ENCODE assay signal across 8 cellular contexts in the genomic region with DNA sequence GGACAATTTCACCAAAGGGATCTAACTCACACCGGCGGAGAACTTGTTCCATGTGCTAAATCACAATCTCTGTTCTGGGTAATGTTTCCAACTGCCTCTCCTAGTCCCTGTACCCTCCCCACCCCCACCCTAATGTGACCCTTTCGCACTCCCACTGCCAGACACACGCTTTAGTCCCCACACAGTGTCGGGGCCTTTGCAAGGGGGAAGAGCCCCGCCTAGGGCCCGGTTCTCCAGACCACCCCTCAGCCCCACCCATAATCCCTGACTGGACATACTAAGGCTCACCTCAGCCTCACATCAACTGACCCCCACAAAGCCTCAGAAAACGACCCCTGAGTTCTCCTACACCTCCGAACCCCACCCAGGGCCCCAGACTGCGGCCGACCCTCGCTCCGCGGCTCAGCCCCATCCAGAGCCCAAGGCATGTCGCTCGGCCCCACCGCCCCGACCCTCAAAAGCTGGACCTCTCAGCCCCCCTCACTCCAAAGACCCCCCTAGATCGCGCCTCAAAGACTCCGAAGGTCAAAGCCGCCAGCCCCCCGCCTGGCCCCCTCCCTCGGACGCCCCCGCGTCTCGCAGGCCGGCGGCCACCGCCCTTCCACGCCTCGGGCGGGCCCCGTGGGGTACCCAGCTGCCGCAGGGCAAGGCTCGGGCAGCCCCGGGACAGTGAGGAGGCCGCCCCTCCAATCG.
DNase-seq lines count a peak whose midpoint lies in the region; ATAC-seq and TF ChIP-seq lines count a peak whose summit lies in the region.

No MANE protein-coding gene starts in this region.

- H4K20me1 ChIP-seq in mammary epithelial cell (ENCODE audit: insufficient read depth, low read length): peaks cover 6% of the 10 kb centered on the region

- H3K4me1 ChIP-seq in Peyer's patch (peaks cover 0 to 21% (median 4%) of the 10 kb centered on the region in 4 donors), mammary epithelial cell (ENCODE audit: insufficient read depth, low read length) (peaks cover 17% of the 10 kb centered on the region)

- peaks cover 53% of the 10 kb centered on the region for H3K79me2 ChIP-seq in mammary epithelial cell (ENCODE audit: insufficient read depth, low read length)

- peak overlapping the region; percentile 87 to 98 (median 93) for H3K27ac ChIP-seq in Peyer's patch
- peak overlapping the region; percentile 93 for H3K27ac ChIP-seq in mammary epithelial cell (ENCODE audit: insufficient read depth, low read depth, low read length)
- H3K27ac ChIP-seq in layer of hippocampus (ENCODE audit: low read depth, low read length): peak overlapping the region; percentile 99

- CTCF ChIA-PET in mammary epithelial cell (lab: Charles Lee; ENCODE audit: low non-redundant PET): interaction anchor here (0.9 to 1.2 kb wide), 2 partner anchors 63 to 75 kb away, joined by 4 to 10 read pairs; no protein-coding TSS in a partner anchor

- H2AFZ ChIP-seq in mammary epithelial cell (ENCODE audit: low read depth, low read length): peak overlapping the region; percentile 93

- TF ChIP-seq POLR2A in Peyer's patch (IDR thresholded peaks at IDR 0.05): no peak

- H3K4me2 ChIP-seq in mammary epithelial cell (ENCODE audit: insufficient read depth, low read depth, low read length): peak overlapping the region; percentile 85

- dilution Hi-C loops in mammary epithelial cell (cut with HindIII; ENCODE audit: low sequenced_read_pairs): no loop called here

- intact Hi-C loops in mammary epithelial cell (cut with micrococcal nuclease): loop anchor here (1.0 to 5.0 kb wide), 5 partner anchors 34 to 96 kb away; no protein-coding TSS in a partner anchor

- peak overlapping the region; percentile 96 for H3K4me3 Mint-ChIP-seq in stimulated activated naive CD8-positive, alpha-beta T cell treated with anti-CD3 and anti-CD28 coated beads, Interleukin-15, Interleukin-2, amounts not matched to agents 100 ng/mL and 50 ng/mL, for 24 hours

- peak; percentile 31 for ATAC-seq in HG02678 (IDR thresholded peaks at IDR 0.05; ENCODE audit: unreplicated experiment)

- no peaks in the 10 kb centered on the region for H3K36me3 ChIP-seq in Peyer's patch
- H3K36me3 ChIP-seq in mammary epithelial cell (ENCODE audit: insufficient read depth, low read length): peaks cover 4% of the 10 kb centered on the region

- H3K27me3 ChIP-seq in Peyer's patch: no peaks in the 10 kb centered on the region
- no peaks in the 10 kb centered on the region for H3K27me3 ChIP-seq in mammary epithelial cell (ENCODE audit: insufficient read depth, low read length)
- no peaks in the 10 kb centered on the region for H3K27me3 ChIP-seq in layer of hippocampus (ENCODE audit: control insufficient read depth, insufficient read depth, low read length)

- no peaks in the 10 kb centered on the region for H3K9me3 ChIP-seq in Peyer's patch
- no peaks in the 10 kb centered on the region for H3K9me3 ChIP-seq in mammary epithelial cell (replicated peaks; ENCODE audit: insufficient read depth, low read length)

- peak overlapping the region; percentile 99 for H3K9ac ChIP-seq in mammary epithelial cell (ENCODE audit: insufficient read depth, low read length)

- in situ Hi-C loops in mammary epithelial cell (cut with MboI; ENCODE audit: low sequenced_read_pairs in 2 of 2): no loop called here

- H3K4me1 Mint-ChIP-seq in stimulated activated naive CD8-positive, alpha-beta T cell treated with anti-CD3 and anti-CD28 coated beads, Interleukin-15, Interleukin-2, amounts not matched to agents 100 ng/mL and 50 ng/mL, for 24 hours (ENCODE audit: low read depth): peaks cover 40% of the 10 kb centered on the region

- BruUV-seq in mammary epithelial cell (replicated peaks; lab: Mats Ljungman, UMichigan): no TSS peak

- peak overlapping the region; percentile 83 for H3K27ac Mint-ChIP-seq in stimulated activated naive CD8-positive, alpha-beta T cell treated with anti-CD3 and anti-CD28 coated beads, Interleukin-15, Interleukin-2, amounts not matched to agents 100 ng/mL and 50 ng/mL, for 24 hours

- H3K9me3 Mint-ChIP-seq in stimulated activated naive CD8-positive, alpha-beta T cell treated with anti-CD3 and anti-CD28 coated beads, Interleukin-15, Interleukin-2, amounts not matched to agents 100 ng/mL and 50 ng/mL, for 24 hours: no peaks in the 10 kb centered on the region

- no peaks in the 10 kb centered on the region for H3K27me3 Mint-ChIP-seq in stimulated activated naive CD8-positive, alpha-beta T cell treated with anti-CD3 and anti-CD28 coated beads, Interleukin-15, Interleukin-2, amounts not matched to agents 100 ng/mL and 50 ng/mL, for 24 hours

- H3K4me3 ChIP-seq in Peyer's patch (peak overlapping the region; percentile 74 to 98 (median 88)), mammary epithelial cell (replicated peaks in 1 of 3; ENCODE audit: insufficient read depth in 1 of 3, low read depth in 2 of 3, low read length in 3 of 3) (peak overlapping the region; percentile 83 to 92 (median 90))

- H3K36me3 Mint-ChIP-seq in stimulated activated naive CD8-positive, alpha-beta T cell treated with anti-CD3 and anti-CD28 coated beads, Interleukin-15, Interleukin-2, amounts not matched to agents 100 ng/mL and 50 ng/mL, for 24 hours (ENCODE audit: low read depth): peaks cover 16% of the 10 kb centered on the region

- 4% methylated on average over 9 of the region's 40 CpGs for WGBS in mammary epithelial cell (ENCODE audit: low coverage, missing lambda C conversion rate)

- TF ChIP-seq CTCF in Peyer's patch (IDR thresholded peaks at IDR 0.05) (no peak), mammary epithelial cell (conservative IDR thresholded peaks at IDR 0.05 in 1 of 2, IDR thresholded peaks at IDR 0.05 in 1 of 2; ENCODE audit: extremely low read depth in 1 of 2, insufficient read depth in 1 of 2, low read depth in 1 of 2, low read length in 2 of 2) (no peak)

- peak; percentile 5 to 6 for DNase-seq in activated CD4-positive, alpha-beta T cell treated with anti-CD3 and anti-CD28 coated beads for 4 hours
- DNase-seq in activated CD4-positive, alpha-beta T cell treated with anti-CD3 and anti-CD28 coated beads for 1 hour: no peak
- DNase-seq in Peyer's patch (no peak), mammary epithelial cell (no peak), NCI-H2171 (lab: John Stamatoyannopoulos, UW) (no peak)

Comparison
In these comparisons a context has a peak if more than half of its experiments do, and no peak if none do; other contexts are left out.
1. DNase-seq: peak in activated CD4-positive, alpha-beta T cell treated with anti-CD3 and anti-CD28 coated beads for 4 hours (2 of 2); none in activated CD4-positive, alpha-beta T cell treated with anti-CD3 and anti-CD28 coated beads for 1 hour (single experiment), Peyer's patch (0 of 3), mammary epithelial cell (single experiment) and NCI-H2171 (single experiment).
2. Peak in every context shown above with its lines, with median percentiles within 50 percentile points of each other: H3K27ac ChIP-seq.